In genomic region chr15:74027688-74028087, GRCh38 we compare ENCODE assay signal across 27 cellular contexts. TPM values are rescaled to one million over a fixed set of nuclear protein-coding genes. Genes with fewer than 3 reads are reported as not detected.
DNase-seq lines count a peak whose midpoint lies in the region; ATAC-seq and TF ChIP-seq lines count a peak whose summit lies in the region.
"Had no signal": no experiment of that assay in that cellular context is flagged by ENCODE, and none has a peak within 500 bp of the region (broad histone marks: within the 10 kb centered on the region; RNA-seq: fewer than 3 reads in every experiment).

No MANE protein-coding gene starts in this region.

- TF ChIP-seq EP300 in gastroesophageal sphincter (IDR thresholded peaks at IDR 0.05): no peak
- TF ChIP-seq EP300 in transverse colon (IDR thresholded peaks at IDR 0.05; ENCODE audit: low read depth): no peak

- 33 to 51% methylated on average over 2 to 3 of the region's 3 CpGs for WGBS in gastroesophageal sphincter (ENCODE audit: low coverage in 1 of 2), 2 donors
- 71 to 90% methylated on average over 3 of the region's 3 CpGs for WGBS in transverse colon (ENCODE audit: low coverage in 1 of 2), 2 donors

- H3K4me1 ChIP-seq in gastroesophageal sphincter (peaks cover 0 to 45% (median 14%) of the 10 kb centered on the region in 3 donors), transverse colon (peaks cover 0 to 8% (median 2%) of the 10 kb centered on the region in 4 donors)
- H3K4me1 ChIP-seq: A549, psoas muscle had no signal

- H3K4me1 Mint-ChIP-seq in activated T-cell treated with anti-CD3 and anti-CD28 coated beads, Interleukin-2, amount 50 U/mL, for 24 hours (ENCODE audit: low read depth): peaks cover 5% of the 10 kb centered on the region
- no peaks in the 10 kb centered on the region for H3K4me1 Mint-ChIP-seq in activated T-cell treated with anti-CD3 and anti-CD28 coated beads, Interleukin-2, amount 50 U/mL, for 4 hours (ENCODE audit: low read depth)
- H3K4me1 Mint-ChIP-seq: activated CD8-positive, alpha-beta memory T cell treated with anti-CD3 and anti-CD28 coated beads, Interleukin-2, amount 10 ng/mL, durations not matched to agents 7 days and 5 days; B cell; H9 had no signal

- peaks cover 77% of the 10 kb centered on the region for H3K36me3 Mint-ChIP-seq in activated T-cell treated with anti-CD3 and anti-CD28 coated beads, Interleukin-2, amount 50 U/mL, for 24 hours (ENCODE audit: low read depth)
- peaks cover 29% of the 10 kb centered on the region for H3K36me3 Mint-ChIP-seq in activated T-cell treated with anti-CD3 and anti-CD28 coated beads, Interleukin-2, amount 50 U/mL, for 4 hours (ENCODE audit: insufficient read depth)

- H3K27me3 ChIP-seq in gastroesophageal sphincter (no peaks in the 10 kb centered on the region), transverse colon (no peaks in the 10 kb centered on the region)

- TF ChIP-seq CTCF in gastroesophageal sphincter (IDR thresholded peaks at IDR 0.05) (no peak), transverse colon (IDR thresholded peaks at IDR 0.05) (no peak)

- H3K9me3 Mint-ChIP-seq in activated T-cell treated with anti-CD3 and anti-CD28 coated beads, Interleukin-2, amount 50 U/mL, for 24 hours: no peaks in the 10 kb centered on the region
- H3K9me3 Mint-ChIP-seq in activated T-cell treated with anti-CD3 and anti-CD28 coated beads, Interleukin-2, amount 50 U/mL, for 4 hours: no peaks in the 10 kb centered on the region
- H3K9me3 Mint-ChIP-seq: activated CD4-positive, alpha-beta T cell treated with anti-CD3 and anti-CD28 coated beads, Interleukin-2, amount 10 ng/mL, durations not matched to agents 24 days and 14 days; activated T-helper 17 cell treated with anti-CD3 and anti-CD28 coated beads, Interleukin-2, amount 50 U/mL, for 72 hours; central memory CD8-positive, alpha-beta T cell; H9; T-helper 2 cell treated with Interferon-gamma antibody and Interleukin-4, amounts not matched to agents 5 μg/mL and 100 μg/mL, for 36 hours; type B pancreatic cell had no signal

- peak overlapping the region in 3 of 4 donors; percentile 5 to 56 (median 24) for H3K27ac ChIP-seq in gastroesophageal sphincter
- H3K27ac ChIP-seq in transverse colon: peak overlapping the region in 3 of 4 donors; percentile 27 to 67 (median 38)
- H3K27ac ChIP-seq: A549, epithelial cell of prostate, HL-60, psoas muscle, VCaP had no signal

- intact Hi-C loops in transverse colon (cut with DNase I; ENCODE audit: low total_unique reads): loop anchor here (1.0 kb wide), 1 partner anchor 19 kb away; no protein-coding TSS in a partner anchor

- no peak overlapping the region for H3K4me3 Mint-ChIP-seq in activated T-cell treated with anti-CD3 and anti-CD28 coated beads, Interleukin-2, amount 50 U/mL, for 24 hours
- H3K4me3 Mint-ChIP-seq in activated T-cell treated with anti-CD3 and anti-CD28 coated beads, Interleukin-2, amount 50 U/mL, for 4 hours: no peak overlapping the region
- H3K4me3 Mint-ChIP-seq: activated CD4-positive, alpha-beta T cell treated with anti-CD3 and anti-CD28 coated beads, Interleukin-2, amount 10 ng/mL, durations not matched to agents 24 days and 14 days; activated CD8-positive, alpha-beta memory T cell treated with anti-CD3 and anti-CD28 coated beads, Interleukin-2, amount 10 ng/mL, durations not matched to agents 7 days and 5 days; activated T-helper 17 cell treated with anti-CD3 and anti-CD28 coated beads, Interleukin-2, amount 50 U/mL, for 72 hours; B cell; central memory CD8-positive, alpha-beta T cell; H9; T-helper 2 cell treated with Interferon-gamma antibody and Interleukin-4, amounts not matched to agents 5 μg/mL and 100 μg/mL, for 36 hours; type B pancreatic cell had no signal

- H3K27me3 Mint-ChIP-seq in activated T-cell treated with anti-CD3 and anti-CD28 coated beads, Interleukin-2, amount 50 U/mL, for 24 hours: no peaks in the 10 kb centered on the region
- no peaks in the 10 kb centered on the region for H3K27me3 Mint-ChIP-seq in activated T-cell treated with anti-CD3 and anti-CD28 coated beads, Interleukin-2, amount 50 U/mL, for 4 hours (ENCODE audit: low read depth)
- H3K27me3 Mint-ChIP-seq: activated CD4-positive, alpha-beta T cell treated with anti-CD3 and anti-CD28 coated beads, Interleukin-2, amount 10 ng/mL, durations not matched to agents 24 days and 14 days; activated CD8-positive, alpha-beta memory T cell treated with anti-CD3 and anti-CD28 coated beads, Interleukin-2, amount 10 ng/mL, durations not matched to agents 7 days and 5 days; activated T-helper 17 cell treated with anti-CD3 and anti-CD28 coated beads, Interleukin-2, amount 50 U/mL, for 72 hours; B cell; central memory CD8-positive, alpha-beta T cell; type B pancreatic cell had no signal

- in situ Hi-C loops in transverse colon (cut with MboI; ENCODE audit: low pct_ligation_motif_present in 1 of 4, low pct_unique_long_range_greater_than_20kb in 1 of 4, low sequenced_read_pairs in 3 of 4): loop anchor here in 1 of 4 donors (10.0 kb wide), 1 partner anchor 63 kb away; no protein-coding TSS in a partner anchor

- H3K27ac Mint-ChIP-seq in activated T-cell treated with anti-CD3 and anti-CD28 coated beads, Interleukin-2, amount 50 U/mL, for 24 hours: peak overlapping the region; percentile 38
- H3K27ac Mint-ChIP-seq: activated CD4-positive, alpha-beta T cell treated with anti-CD3 and anti-CD28 coated beads, Interleukin-2, amount 10 ng/mL, durations not matched to agents 24 days and 14 days; activated CD8-positive, alpha-beta memory T cell treated with anti-CD3 and anti-CD28 coated beads, Interleukin-2, amount 10 ng/mL, durations not matched to agents 7 days and 5 days; activated T-helper 17 cell treated with anti-CD3 and anti-CD28 coated beads, Interleukin-2, amount 50 U/mL, for 72 hours; B cell; T-helper 2 cell treated with Interferon-gamma antibody and Interleukin-4, amounts not matched to agents 5 μg/mL and 100 μg/mL, for 36 hours; type B pancreatic cell had no signal

- no peak for TF ChIP-seq POLR2A in gastroesophageal sphincter (IDR thresholded peaks at IDR 0.05)
- no peak for TF ChIP-seq POLR2A in transverse colon (IDR thresholded peaks at IDR 0.05)

- H3K9me3 ChIP-seq in gastroesophageal sphincter (no peaks in the 10 kb centered on the region), transverse colon (no peaks in the 10 kb centered on the region)
- H3K9me3 ChIP-seq: A549, psoas muscle had no signal

- no peak overlapping the region for H3K4me3 ChIP-seq in gastroesophageal sphincter
- no peak overlapping the region for H3K4me3 ChIP-seq in transverse colon
- H3K4me3 ChIP-seq: A549, psoas muscle had no signal

- H3K36me3 ChIP-seq in gastroesophageal sphincter: peaks cover 0 to 83% of the 10 kb centered on the region in 2 donors
- peaks cover 0 to 30% (median 7%) of the 10 kb centered on the region in 4 donors for H3K36me3 ChIP-seq in transverse colon

- no peak for DNase-seq in activated T-cell treated with anti-CD3 and anti-CD28 coated beads, Interleukin-2, amount 50 U/mL, for 24 hours
- DNase-seq in activated T-cell treated with anti-CD3 and anti-CD28 coated beads, Interleukin-2, amount 50 U/mL, for 4 hours: no peak
- peak; percentile 81 for DNase-seq in NCI-H187 treated with DMSO at 0.1 percent for 48 hours (lab: John Stamatoyannopoulos, UW)
- DNase-seq in transverse colon: no peak
- DNase-seq in cerebellar nuclear complex (lab: John Stamatoyannopoulos, UW): no peak
- DNase-seq in NCI-H1436 (lab: John Stamatoyannopoulos, UW): no peak
- DNase-seq in effector CD4-positive, alpha-beta T cell: no peak
- DNase-seq: activated CD4-positive, alpha-beta T cell treated with anti-CD3 and anti-CD28 coated beads, Interleukin-2, amount 10 ng/mL, durations not matched to agents 24 days and 14 days; activated CD8-positive, alpha-beta memory T cell treated with anti-CD3 and anti-CD28 coated beads, Interleukin-2, amount 10 ng/mL, durations not matched to agents 7 days and 5 days; H9; NCI-H2227 treated with DMSO at 0.1 percent for 48 hours; NCI-H774; psoas muscle; stimulated activated CD8-positive, alpha-beta memory T cell treated with anti-CD3 and anti-CD28 coated beads, Interleukin-4, amount 100 ng/mL, for 48 hours had no signal

- ATAC-seq in activated T-cell treated with anti-CD3 and anti-CD28 coated beads, Interleukin-2, amount 50 U/mL, for 4 hours: no peak
- no peak for ATAC-seq in gastroesophageal sphincter
- ATAC-seq: A549; activated CD8-positive, alpha-beta memory T cell treated with anti-CD3 and anti-CD28 coated beads, Interleukin-2, amount 10 ng/mL, durations not matched to agents 7 days and 5 days; activated T-helper 17 cell treated with anti-CD3 and anti-CD28 coated beads, Interleukin-2, amount 50 U/mL, for 72 hours; psoas muscle; Right ventricle myocardium inferior had no signal

RNA-seq across cellular contexts. Expression of gene PML, which starts 33.2 kb away (rescaled TPM):
- 10 to 100 TPM; 34.9 to 39.1 (median 34.9) TPM for total RNA-seq in activated T-cell treated with anti-CD3 and anti-CD28 coated beads, Interleukin-2, amount 50 U/mL, for 4 hours
- 10 to 100 TPM; 24.1 to 75.1 (median 52.1) TPM for total RNA-seq in gastroesophageal sphincter
- total RNA-seq in transverse colon: 100 to 1,000 TPM in 1 of 4 donors, 10 to 100 TPM in 3; 35.1 to 128 (median 70.0) TPM

RNA-seq across cellular contexts. Expression of gene STOML1, which starts 35.6 kb away (rescaled TPM):
- 10 to 100 TPM; 14.6 to 17.9 (median 16.4) TPM for total RNA-seq in activated T-cell treated with anti-CD3 and anti-CD28 coated beads, Interleukin-2, amount 50 U/mL, for 4 hours
- 10 to 100 TPM in 3 of 4 donors, 1 to 10 TPM in 1; 8.1 to 21.7 (median 13.7) TPM for total RNA-seq in gastroesophageal sphincter
- total RNA-seq in transverse colon: 10 to 100 TPM in 1 of 4 donors, 1 to 10 TPM in 2, under 1 TPM in 1; 0.75 to 14.6 (median 4.5) TPM

RNA-seq across cellular contexts. Expression of gene GOLGA6A, which starts 54.7 kb away (rescaled TPM):
- not detected for total RNA-seq in activated T-cell treated with anti-CD3 and anti-CD28 coated beads, Interleukin-2, amount 50 U/mL, for 4 hours
- 1 to 10 TPM in 1 of 4 donors, under 1 TPM in 2, not detected in 1; 0.15 to 1.3 (median 0.31) TPM for total RNA-seq in gastroesophageal sphincter
- total RNA-seq in transverse colon: not detected
- total RNA-seq: activated CD4-positive, alpha-beta T cell treated with anti-CD3 and anti-CD28 coated beads, Interleukin-2, amount 10 ng/mL, durations not matched to agents 24 days and 14 days; activated CD8-positive, alpha-beta memory T cell treated with anti-CD3 and anti-CD28 coated beads, Interleukin-2, amount 10 ng/mL, durations not matched to agents 7 days and 5 days; Daoy; LHCN-M2; Right ventricle myocardium inferior had no signal
